Comparison of ENCODE assay signal across 22 cellular contexts in genomic region chr2:232836934-232837333, GRCh38. TPM values are rescaled to one million over a fixed set of nuclear protein-coding genes. Genes with fewer than 3 reads are reported as not detected.
DNase-seq lines count a peak whose midpoint lies in the region; ATAC-seq, FAIRE-seq and TF ChIP-seq lines count a peak whose summit lies in the region.
"Had no signal": no experiment of that assay in that cellular context is flagged by ENCODE, and none has a peak within 500 bp of the region (broad histone marks: within the 10 kb centered on the region; RNA-seq: fewer than 3 reads in every experiment).

No MANE protein-coding gene starts in this region.

- H3K27me3 ChIP-seq in PC-9 (ENCODE audit: insufficient read depth, low read depth) (no peaks in the 10 kb centered on the region), bronchial epithelial cell (ENCODE audit: control insufficient read depth, insufficient read depth, low read length) (no peaks in the 10 kb centered on the region)
- H3K27me3 ChIP-seq: tibial artery had no signal

- H3K36me3 ChIP-seq in PC-9 (ENCODE audit: low read depth) (peaks cover 33% of the 10 kb centered on the region), bronchial epithelial cell (ENCODE audit: control insufficient read depth, insufficient read depth, low read length) (peaks cover 15% of the 10 kb centered on the region)

- no TSS peak for BruUV-seq in PC-9 (replicated peaks; lab: Mats Ljungman, UMichigan)

- no peak for ATAC-seq in HG03442 (IDR thresholded peaks at IDR 0.05; ENCODE audit: unreplicated experiment)
- no peak for ATAC-seq in GM18505 (IDR thresholded peaks at IDR 0.05; ENCODE audit: unreplicated experiment)
- ATAC-seq: left ventricle myocardium superior, Panc1 had no signal

- peaks cover 52% of the 10 kb centered on the region for H3F3A ChIP-seq in PC-9 (ENCODE audit: insufficient read depth, low read depth)

- POLR2A ChIA-PET in activated CD4-positive, alpha-beta T cell treated with anti-CD3 and anti-CD28 coated beads, Interleukin-2, amount 10 ng/mL, durations not matched to agents 7 days and 5 days (lab: Charles Lee): no interaction called here
- POLR2A ChIA-PET in PC-9 (lab: Charles Lee; ENCODE audit: unreplicated experiment): interaction anchor here (1.0 kb wide), 1 partner anchor 429 kb away, joined by 4 read pairs; no protein-coding TSS in a partner anchor

- H3K4me1 ChIP-seq in PC-9 (replicated peaks; ENCODE audit: insufficient read depth): peaks cover 24% of the 10 kb centered on the region
- H3K4me1 ChIP-seq: prostate gland had no signal

- H3K4me1 Mint-ChIP-seq in activated CD4-positive, alpha-beta T cell treated with anti-CD3 and anti-CD28 coated beads, Interleukin-2, amount 10 ng/mL, durations not matched to agents 7 days and 5 days: peaks cover 37% of the 10 kb centered on the region
- H3K4me1 Mint-ChIP-seq in progenitor cell of endocrine pancreas (ENCODE audit: low read depth): peaks cover 15% of the 10 kb centered on the region

- peaks cover 64% of the 10 kb centered on the region for H3K36me3 Mint-ChIP-seq in activated CD4-positive, alpha-beta T cell treated with anti-CD3 and anti-CD28 coated beads, Interleukin-2, amount 10 ng/mL, durations not matched to agents 7 days and 5 days (ENCODE audit: low read depth)
- H3K36me3 Mint-ChIP-seq in progenitor cell of endocrine pancreas (ENCODE audit: insufficient read depth): peaks cover 34% of the 10 kb centered on the region

- H3K4me3 Mint-ChIP-seq in activated CD4-positive, alpha-beta T cell treated with anti-CD3 and anti-CD28 coated beads, Interleukin-2, amount 10 ng/mL, durations not matched to agents 7 days and 5 days: no peak overlapping the region
- no peak overlapping the region for H3K4me3 Mint-ChIP-seq in progenitor cell of endocrine pancreas (ENCODE audit: low read depth)
- H3K4me3 Mint-ChIP-seq: CD14-positive monocyte, endodermal cell had no signal

- no peak overlapping the region for H2AFZ ChIP-seq in PC-9

- no peaks in the 10 kb centered on the region for H3K9me3 ChIP-seq in PC-9 (ENCODE audit: insufficient read depth, low read depth)
- H3K9me3 ChIP-seq: A549, prostate gland, tibial artery had no signal

- no peaks in the 10 kb centered on the region for H3K79me2 ChIP-seq in PC-9 (ENCODE audit: low read depth)

- no peak for TF ChIP-seq CTCF in PC-9 (conservative IDR thresholded peaks at IDR 0.05)
- TF ChIP-seq CTCF in bronchial epithelial cell (IDR thresholded peaks at IDR 0.05; ENCODE audit: insufficient read depth, low read length, severe bottlenecking): no peak
- no peak for TF ChIP-seq CTCF in progenitor cell of endocrine pancreas (IDR thresholded peaks at IDR 0.05; ENCODE audit: unreplicated experiment)

- CTCF ChIA-PET in activated CD4-positive, alpha-beta T cell treated with anti-CD3 and anti-CD28 coated beads, Interleukin-2, amount 10 ng/mL, durations not matched to agents 7 days and 5 days (lab: Charles Lee): interaction anchor here (0.6 to 1.4 kb wide), 3 partner anchors 34 to 223 kb away, joined by 3 read pairs; partner anchors contain the start of gene INPP5D
- CTCF ChIA-PET in PC-9 (lab: Charles Lee): no interaction called here

- H4K20me1 ChIP-seq in PC-9 (ENCODE audit: insufficient read depth): peaks cover 3% of the 10 kb centered on the region

- no peak for TF ChIP-seq POLR2A in GM18505 (IDR thresholded peaks at IDR 0.05; ENCODE audit: borderline replicate concordance, extremely low read depth, insufficient read depth, insufficient read length)

- intact Hi-C loops in PC-9 (cut with micrococcal nuclease; ENCODE audit: unreplicated experiment): loop anchor here (5.0 kb wide), 1 partner anchor 415 kb away; the partner anchor contains the start of gene ATG16L1

- peak overlapping the region; percentile 45 for H3K27ac ChIP-seq in PC-9
- H3K27ac ChIP-seq: prostate gland, tibial artery had no signal

- H3K27ac Mint-ChIP-seq in activated CD4-positive, alpha-beta T cell treated with anti-CD3 and anti-CD28 coated beads, Interleukin-2, amount 10 ng/mL, durations not matched to agents 7 days and 5 days: peak overlapping the region; percentile 63
- H3K27ac Mint-ChIP-seq in progenitor cell of endocrine pancreas: peak overlapping the region; percentile 74
- H3K27ac Mint-ChIP-seq: endodermal cell had no signal

- H3K4me2 ChIP-seq in PC-9: no peak overlapping the region
- H3K4me2 ChIP-seq: A549, smooth muscle cell had no signal

- peak; percentile 18 for FAIRE-seq in bronchial epithelial cell (lab: Jason Lieb, UNC)
- FAIRE-seq: A549 had no signal

- no peaks in the 10 kb centered on the region for H3K9me3 Mint-ChIP-seq in activated CD4-positive, alpha-beta T cell treated with anti-CD3 and anti-CD28 coated beads, Interleukin-2, amount 10 ng/mL, durations not matched to agents 7 days and 5 days
- no peaks in the 10 kb centered on the region for H3K9me3 Mint-ChIP-seq in progenitor cell of endocrine pancreas (ENCODE audit: low read depth)
- H3K9me3 Mint-ChIP-seq: CD14-positive monocyte, endodermal cell had no signal

- H3K27me3 Mint-ChIP-seq in activated CD4-positive, alpha-beta T cell treated with anti-CD3 and anti-CD28 coated beads, Interleukin-2, amount 10 ng/mL, durations not matched to agents 7 days and 5 days: no peaks in the 10 kb centered on the region
- H3K27me3 Mint-ChIP-seq in progenitor cell of endocrine pancreas: no peaks in the 10 kb centered on the region

- no peak overlapping the region for H3K4me3 ChIP-seq in PC-9
- H3K4me3 ChIP-seq in bronchial epithelial cell (ENCODE audit: low read depth, low read length): no peak overlapping the region
- H3K4me3 ChIP-seq: A549, prostate gland, smooth muscle cell, tibial artery had no signal

- H3K9me2 ChIP-seq in PC-9 (ENCODE audit: insufficient read depth): no peaks in the 10 kb centered on the region

- no peak for DNase-seq in activated CD4-positive, alpha-beta T cell treated with anti-CD3 and anti-CD28 coated beads, Interleukin-2, amount 10 ng/mL, durations not matched to agents 7 days and 5 days
- DNase-seq in activated CD4-positive, alpha-beta T cell treated with anti-CD3 and anti-CD28 coated beads, Interleukin-2, amount 50 U/mL, for 48 hours: no peak
- DNase-seq in PC-9 (no peak), bronchial epithelial cell (ENCODE audit: low read depth) (no peak), progenitor cell of endocrine pancreas (ENCODE audit: low spot score, unreplicated experiment) (no peak), NAMALWA (ENCODE audit: low spot score) (no peak)
- DNase-seq: activated CD8-positive, alpha-beta memory T cell treated with anti-CD3 and anti-CD28 coated beads for 24 hours; activated gamma-delta T cell; DMS79; endodermal cell; glutamatergic neuron; left ventricle myocardium superior; NCI-H146; NCI-H774; tibial artery had no signal

RNA-seq across cellular contexts. Expression of gene SNORC, which starts 33.1 kb away (rescaled TPM):
- total RNA-seq in activated CD4-positive, alpha-beta T cell treated with anti-CD3 and anti-CD28 coated beads, Interleukin-2, amount 10 ng/mL, durations not matched to agents 7 days and 5 days: 1 to 10 TPM in 1 of 2 experiments, under 1 TPM in 1; 0.97 to 1.1 TPM
- total RNA-seq in PC-9 (2021) (10.4 and 20.0 TPM in 2 replicates), bronchial epithelial cell (0.53 and 1.0 TPM in 2 replicates), progenitor cell of endocrine pancreas (1.8 and 2.8 TPM in 2 replicates)
